8 cellular contexts compared by ENCODE assay signal in the genomic region with DNA sequence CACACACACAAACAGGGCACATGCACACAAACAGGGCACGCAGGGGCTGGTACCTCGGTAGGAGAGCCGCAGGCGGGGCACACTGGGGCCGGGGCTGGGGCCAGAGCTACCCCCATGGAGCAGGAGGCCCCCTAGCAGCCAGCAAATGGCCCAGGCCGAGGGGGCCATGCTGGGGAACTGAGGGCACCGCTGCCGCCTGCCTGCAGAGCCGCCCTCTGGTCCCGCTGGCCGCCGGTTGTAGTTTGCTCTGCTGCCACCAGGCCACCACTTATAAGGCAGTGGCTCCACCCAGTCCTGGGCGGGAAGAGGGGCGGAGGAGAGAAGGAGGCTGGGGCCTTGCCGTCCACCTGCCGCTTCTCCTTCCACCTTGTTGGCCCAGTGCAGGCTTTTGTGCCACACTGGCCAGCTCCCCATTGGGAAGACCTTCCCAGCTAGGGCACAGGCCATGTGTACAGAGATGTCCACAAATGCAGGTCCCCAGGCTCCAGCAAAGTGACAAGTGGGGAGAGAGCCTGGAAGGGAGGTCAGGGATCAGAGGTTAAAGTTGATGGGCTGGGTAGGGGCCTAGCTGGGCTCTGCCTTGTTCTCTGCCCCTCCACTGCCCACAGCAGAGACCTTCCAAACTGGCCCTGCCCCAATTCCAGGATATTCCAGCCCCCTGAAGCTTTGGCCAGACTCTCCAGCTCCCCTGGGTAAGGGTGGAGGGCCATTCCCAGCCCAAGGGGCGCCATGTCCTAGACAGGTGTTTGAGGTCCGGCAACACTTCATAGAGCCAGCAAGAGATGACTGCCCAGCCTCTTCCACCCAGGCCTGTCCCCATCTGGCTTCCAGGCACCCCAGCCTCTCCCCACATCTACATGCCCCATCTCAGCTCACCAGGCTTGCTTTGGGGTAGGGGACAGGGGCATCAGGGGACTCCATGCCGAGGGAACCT. TPM values are rescaled to one million over a fixed set of nuclear protein-coding genes. Genes with fewer than 3 reads are reported as not detected.
A peak's percentile ranks its signal among the peaks of the same experiment; 100 is the strongest.
DNase-seq lines count a peak whose midpoint lies in the region; ATAC-seq, FAIRE-seq and TF ChIP-seq lines count a peak whose summit lies in the region.

A gene (minus strand): TSS at position 244 of the 934 bp plus-strand sequence. CDS start 76 bp downstream, at position 168.

- POLR2A ChIA-PET in Panc1 (lab: Charles Lee), result no interaction called here

- peak; percentile 82 for ATAC-seq in GM19023 (IDR thresholded peaks at IDR 0.05; ENCODE audit: unreplicated experiment)
- peak; percentile 93 for ATAC-seq in HG03354 (IDR thresholded peaks at IDR 0.05; ENCODE audit: poor library complexity, severe bottlenecking, unreplicated experiment)
- peak; percentile 89 for ATAC-seq in Panc1

- intact Hi-C loops in Panc1 (cut with micrococcal nuclease; ENCODE audit: unreplicated experiment) (loop anchor here (5.0 kb wide), 1 partner anchor 153 kb away; no protein-coding TSS in a partner anchor), posterior vena cava (cut with DNase I) (loop anchor here (2.0 to 10.0 kb wide), 2 partner anchors 16 to 440 kb away; no protein-coding TSS in a partner anchor)

- H3K9me3 ChIP-seq in Panc1 (ENCODE audit: control insufficient read depth, insufficient read depth, low read depth, low read length), result no peaks in the 10 kb centered on the region

- no peak for FAIRE-seq in urothelium cell line (lab: Jason Lieb, UNC)

- H3K36me3 ChIP-seq in Panc1 (ENCODE audit: control insufficient read depth, insufficient read depth, low read length), result no peaks in the 10 kb centered on the region

- DNase-seq in AG09309 (ENCODE audit: low read depth) (no peak), Panc1 (ENCODE audit: low read depth, low spot score) (no peak), activated T-helper 1 cell treated with Interleukin-2 at 50 U/mL for 16 hours (ENCODE audit: low read depth) (peak; percentile 50), fibroblast of villous mesenchyme (ENCODE audit: low read depth) (peak; percentile 55), posterior vena cava (ENCODE audit: low spot score) (peak; percentile 90), urothelium cell line (ENCODE audit: low spot score) (peak; percentile 78)

- in situ Hi-C loops in Panc1 (cut with HindIII; ENCODE audit: low pct_unique_long_range_greater_than_20kb, low sequenced_read_pairs), result no loop called here

- H3K4me1 ChIP-seq in Panc1 (ENCODE audit: control insufficient read depth, insufficient read depth, low read length), result peaks cover 5% of the 10 kb centered on the region; the same call in 1 of the 2 replicates

- H3K27ac ChIP-seq in Panc1 (ENCODE audit: low read length), result no peak within 1 kb of the TSS

- BruUV-seq in Panc1 (replicated peaks; lab: Mats Ljungman, UMichigan), result no TSS peak

- H3K27me3 ChIP-seq in Panc1 (ENCODE audit: control insufficient read depth, insufficient read depth, low read length), result no peaks in the 10 kb centered on the region

- peak; percentile 66 for TF ChIP-seq CTCF in AG09309 (IDR thresholded peaks at IDR 0.05; ENCODE audit: control insufficient read depth, insufficient read depth, low read depth, low read length, missing control alignments)
- no peak for TF ChIP-seq CTCF in Panc1 (IDR thresholded peaks at IDR 0.05)
- peak; percentile 50 for TF ChIP-seq CTCF in fibroblast of villous mesenchyme (IDR thresholded peaks at IDR 0.05; ENCODE audit: insufficient read depth, low read depth, low read length)

- H3K4me3 ChIP-seq in AG09309 (ENCODE audit: control insufficient read depth, low read depth, low read length) (no peak within 1 kb of the TSS), Panc1 (ENCODE audit: low read depth in 2 of 2, low read length in 2 of 2) (no peak within 1 kb of the TSS), fibroblast of villous mesenchyme (ENCODE audit: low read depth, low read length) (no peak within 1 kb of the TSS)

- CTCF ChIA-PET in Panc1 (lab: Charles Lee), result interaction anchor here (1.8 kb wide), 1 partner anchor 12 kb away, joined by 9 read pairs; no protein-coding TSS in a partner anchor

RNA-seq across cellular contexts. Expression of the gene that starts here (rescaled TPM):
- total RNA-seq in Panc1 (2021; ENCODE audit: unreplicated experiment) (1.6 TPM), fibroblast of villous mesenchyme (0.32 TPM in 1 of 2 replicates, not detected in the other), posterior vena cava (10 to 100 TPM; 12.4 to 17.7 TPM)
- polyA plus RNA-seq in Panc1 (2012; ENCODE audit: insufficient read length), result 0.61 TPM

Comparison
In these comparisons a context has a peak if more than half of its experiments do, and no peak if none do; other contexts are left out.
1. Peak in DNase-seq in fibroblast of villous mesenchyme; RNA of the gene not detected or under 1 TPM.
2. DNase-seq: peak in activated T-helper 1 cell treated with Interleukin-2 at 50 U/mL for 16 hours (single experiment), posterior vena cava (single experiment) and urothelium cell line (single experiment); none in AG09309 (single experiment) and Panc1 (single experiment).
3. Peak in every context shown above with its lines, with median percentiles within 50 percentile points of each other: ATAC-seq.